In genomic region chr14:59771577-59771976, GRCh38 we compare ENCODE assay signal across 13 cellular contexts.
A peak's percentile ranks its signal among the peaks of the same experiment; 100 is the strongest.
DNase-seq lines count a peak whose midpoint lies in the region; ATAC-seq and TF ChIP-seq lines count a peak whose summit lies in the region.
"Had no signal": no experiment of that assay in that cellular context is flagged by ENCODE, and none has a peak within 500 bp of the region (broad histone marks: within the 10 kb centered on the region; RNA-seq: fewer than 3 reads in every experiment).

No MANE protein-coding gene starts in this region.

- CTCF ChIA-PET in A673 (lab: Charles Lee), result interaction anchor here (0.6 kb wide), 2 partner anchors 63 to 560 kb away, joined by 3 to 6 read pairs; no protein-coding TSS in a partner anchor
- CTCF ChIA-PET in PC-9 (lab: Charles Lee), result interaction anchor here (0.5 kb wide), 1 partner anchor 105 kb away, joined by 3 read pairs; no protein-coding TSS in a partner anchor

- no peak for ATAC-seq in GM18511 (IDR thresholded peaks at IDR 0.05; ENCODE audit: unreplicated experiment)
- ATAC-seq: Right ventricle myocardium inferior had no signal

- H3K27me3 ChIP-seq in A673 (replicated peaks; ENCODE audit: insufficient read depth, low read depth, low read length, poor library complexity), result peaks cover 7% of the 10 kb centered on the region
- no peaks in the 10 kb centered on the region for H3K27me3 ChIP-seq in PC-9 (ENCODE audit: insufficient read depth, low read depth)
- H3K27me3 ChIP-seq: esophagus muscularis mucosa had no signal

- H3K27ac Mint-ChIP-seq in HFFc6, result no peak overlapping the region
- no peak overlapping the region for H3K27ac Mint-ChIP-seq in progenitor cell of endocrine pancreas

- H3K4me1 ChIP-seq in A673 (ENCODE audit: insufficient read depth, low read length, poor library complexity, severe bottlenecking) (peaks cover 17% of the 10 kb centered on the region), PC-9 (replicated peaks; ENCODE audit: insufficient read depth) (no peaks in the 10 kb centered on the region)
- H3K4me1 ChIP-seq: esophagus muscularis mucosa had no signal

- no peak overlapping the region for H3K4me2 ChIP-seq in PC-9

- H3K79me2 ChIP-seq in PC-9 (ENCODE audit: low read depth), result no peaks in the 10 kb centered on the region

- H3K4me3 Mint-ChIP-seq in HFFc6, result no peak overlapping the region
- no peak overlapping the region for H3K4me3 Mint-ChIP-seq in progenitor cell of endocrine pancreas (ENCODE audit: low read depth)

- no peak for TF ChIP-seq CTCF in A673 (conservative IDR thresholded peaks at IDR 0.05; ENCODE audit: low read depth, low read length)
- TF ChIP-seq CTCF in HFFc6 (IDR thresholded peaks at IDR 0.05), result no peak
- TF ChIP-seq CTCF in progenitor cell of endocrine pancreas (IDR thresholded peaks at IDR 0.05; ENCODE audit: unreplicated experiment), result no peak
- no peak for TF ChIP-seq CTCF in PC-9 (conservative IDR thresholded peaks at IDR 0.05)

- H4K20me1 ChIP-seq in PC-9 (ENCODE audit: insufficient read depth), result no peaks in the 10 kb centered on the region; the same call in 1 of the 2 replicates

- intact Hi-C loops in A673 (cut with micrococcal nuclease; ENCODE audit: unreplicated experiment) (no loop called here), PC-9 (cut with micrococcal nuclease; ENCODE audit: unreplicated experiment) (no loop called here)

- no peaks in the 10 kb centered on the region for H3F3A ChIP-seq in PC-9 (ENCODE audit: insufficient read depth, low read depth)

- H3K36me3 ChIP-seq in A673 (ENCODE audit: insufficient read depth, low read length, poor library complexity, severe bottlenecking), result no peaks in the 10 kb centered on the region
- H3K36me3 ChIP-seq in PC-9 (ENCODE audit: low read depth), result no peaks in the 10 kb centered on the region
- H3K36me3 ChIP-seq: esophagus muscularis mucosa had no signal

- H3K27ac ChIP-seq in A673 (ENCODE audit: low read depth, low read length, poor library complexity, severe bottlenecking) (no peak overlapping the region), PC-9 (no peak overlapping the region)
- H3K27ac ChIP-seq: esophagus muscularis mucosa had no signal

- no peaks in the 10 kb centered on the region for H3K4me1 Mint-ChIP-seq in HFFc6 (ENCODE audit: low read depth)
- H3K4me1 Mint-ChIP-seq in progenitor cell of endocrine pancreas (ENCODE audit: low read depth), result no peaks in the 10 kb centered on the region

- BruUV-seq in A673 (replicated peaks; lab: Mats Ljungman, UMichigan) (no TSS peak), PC-9 (replicated peaks; lab: Mats Ljungman, UMichigan) (no TSS peak)

- no peaks in the 10 kb centered on the region for H3K9me2 ChIP-seq in PC-9 (ENCODE audit: insufficient read depth)

- H2AFZ ChIP-seq in PC-9, result no peak overlapping the region

- H3K27me3 Mint-ChIP-seq in HFFc6 (ENCODE audit: insufficient read depth), result peaks cover 2% of the 10 kb centered on the region; the same call in 1 of the 2 replicates
- no peaks in the 10 kb centered on the region for H3K27me3 Mint-ChIP-seq in progenitor cell of endocrine pancreas

- peaks cover 26% of the 10 kb centered on the region for H3K9me3 Mint-ChIP-seq in HFFc6
- no peaks in the 10 kb centered on the region for H3K9me3 Mint-ChIP-seq in progenitor cell of endocrine pancreas (ENCODE audit: low read depth)

- H3K36me3 Mint-ChIP-seq in HFFc6 (ENCODE audit: low read depth) (no peaks in the 10 kb centered on the region), progenitor cell of endocrine pancreas (ENCODE audit: insufficient read depth) (no peaks in the 10 kb centered on the region)

- no peak overlapping the region for H3K4me3 ChIP-seq in A673 (ENCODE audit: low read depth, low read length, poor library complexity, severe bottlenecking)
- no peak overlapping the region for H3K4me3 ChIP-seq in PC-9
- H3K4me3 ChIP-seq: esophagus muscularis mucosa had no signal

- H3K9me3 ChIP-seq in A673 (ENCODE audit: low read depth, low read length, poor library complexity, severe bottlenecking) (no peaks in the 10 kb centered on the region), PC-9 (ENCODE audit: insufficient read depth, low read depth) (no peaks in the 10 kb centered on the region)
- H3K9me3 ChIP-seq: esophagus muscularis mucosa had no signal

- DNase-seq in A673 (ENCODE audit: low spot score) (peak; percentile 88), HS-5 (ENCODE audit: low read depth) (peak; percentile 53), NCI-H748 (lab: John Stamatoyannopoulos, UW; ENCODE audit: unreplicated experiment) (peak; percentile 94), dermis blood vessel endothelial cell (peak; percentile 82), HFFc6 (no peak), progenitor cell of endocrine pancreas (ENCODE audit: low spot score, unreplicated experiment) (no peak), PC-9 (no peak)
- DNase-seq: activated CD4-positive, alpha-beta T cell treated with anti-CD3 and anti-CD28 coated beads for 1 hour; caudate nucleus; stimulated activated CD8-positive, alpha-beta memory T cell treated with anti-CD3 and anti-CD28 coated beads, Interleukin-4, amount 100 ng/mL, for 48 hours had no signal

- POLR2A ChIA-PET in A673 (lab: Charles Lee; ENCODE audit: low non-redundant PET), result interaction anchor here (0.7 kb wide), 1 partner anchor 19 kb away, joined by 5 read pairs; no protein-coding TSS in a partner anchor
- POLR2A ChIA-PET in PC-9 (lab: Charles Lee; ENCODE audit: unreplicated experiment), result no interaction called here

Comparison
In these comparisons a context has a peak if more than half of its experiments do, and no peak if none do; other contexts are left out.
1. DNase-seq: peak in A673 (single experiment), HS-5 (single experiment), NCI-H748 (single experiment) and dermis blood vessel endothelial cell (single experiment); none in HFFc6 (single experiment), progenitor cell of endocrine pancreas (single experiment) and PC-9 (0 of 2).